ENCODE assay signal across 27 cellular contexts in genomic region chr6:57019434-57019833, GRCh38.
"Had no signal": no experiment of that assay in that cellular context is flagged by ENCODE, and none has a peak within 500 bp of the region (broad histone marks: within the 10 kb centered on the region; RNA-seq: fewer than 3 reads in every experiment).

No MANE protein-coding gene starts in this region.

- H3K27me3 ChIP-seq: colonic mucosa, esophagus squamous epithelium, gastrocnemius medialis, heart right ventricle, left lung had no signal

- DNase-seq: colonic mucosa; cortex of kidney; effector CD8-positive, alpha-beta T cell; effector memory CD8-positive, alpha-beta T cell; endodermal cell; esophagus squamous epithelium; foreskin fibroblast; foreskin melanocyte; gastrocnemius medialis; glutamatergic neuron; head of caudate nucleus; heart right ventricle; hippocampal formation; left cardiac atrium; left lung; left ventricle myocardium superior; lower lobe of right lung; mesenchymal stem cell; mucosa of descending colon; naive B cell; naive thymus-derived CD8-positive, alpha-beta T cell had no signal

- H3K27ac ChIP-seq: colonic mucosa, esophagus squamous epithelium, gastrocnemius medialis, heart right ventricle, left lung, lower lobe of right lung had no signal

- H3K4me3 Mint-ChIP-seq: dendritic cell treated with granulocyte-macrophage colony-stimulating factor and Interleukin-4, amounts not matched to agents 40 ng/mL and 50 ng/mL, for 4 days; effector memory CD8-positive, alpha-beta T cell; endodermal cell; mesothelial cell of epicardium; naive B cell; naive thymus-derived CD8-positive, alpha-beta T cell had no signal

- H3K27me3 Mint-ChIP-seq: dendritic cell treated with granulocyte-macrophage colony-stimulating factor and Interleukin-4, amounts not matched to agents 40 ng/mL and 50 ng/mL, for 4 days; naive thymus-derived CD8-positive, alpha-beta T cell had no signal

- H3K4me3 ChIP-seq: colonic mucosa, esophagus squamous epithelium, gastrocnemius medialis, heart right ventricle, left lung, lower lobe of right lung, mucosa of descending colon had no signal

- H3K27ac Mint-ChIP-seq: dendritic cell treated with granulocyte-macrophage colony-stimulating factor and Interleukin-4, amounts not matched to agents 40 ng/mL and 50 ng/mL, for 4 days; effector memory CD8-positive, alpha-beta T cell; endodermal cell; mesothelial cell of epicardium; naive B cell had no signal

- ATAC-seq: effector memory CD8-positive, alpha-beta T cell; esophagus mucosa; gastrocnemius medialis; heart right ventricle; left cardiac atrium; left lung; left ventricle myocardium superior; lower lobe of right lung; mucosa of descending colon; naive thymus-derived CD8-positive, alpha-beta T cell had no signal

- H3K4me1 Mint-ChIP-seq: endodermal cell; naive B cell; naive thymus-derived CD8-positive, alpha-beta T cell had no signal

- H3K9me3 ChIP-seq: colonic mucosa, esophagus squamous epithelium, gastrocnemius medialis had no signal

- FAIRE-seq: endometrium, islet of Langerhans, keratinocyte had no signal

- H3K36me3 ChIP-seq: colonic mucosa, esophagus squamous epithelium, gastrocnemius medialis, heart right ventricle, left lung, lower lobe of right lung had no signal

- H3K4me1 ChIP-seq: colonic mucosa, esophagus squamous epithelium, gastrocnemius medialis, heart right ventricle, left lung, lower lobe of right lung had no signal
